In genomic region chr14:91395998-91396660, GRCh38 we compare ENCODE assay signal across 1 cellular context.
TF ChIP-seq lines count a peak whose summit lies in the region.

No MANE protein-coding gene starts in this region.

TF ChIP-seq in WTC11, 78 proteins besides CTCF, POLR2A, EP300 and RAD21 (continued from another document):
- TF ChIP-seq, protein P1, sequence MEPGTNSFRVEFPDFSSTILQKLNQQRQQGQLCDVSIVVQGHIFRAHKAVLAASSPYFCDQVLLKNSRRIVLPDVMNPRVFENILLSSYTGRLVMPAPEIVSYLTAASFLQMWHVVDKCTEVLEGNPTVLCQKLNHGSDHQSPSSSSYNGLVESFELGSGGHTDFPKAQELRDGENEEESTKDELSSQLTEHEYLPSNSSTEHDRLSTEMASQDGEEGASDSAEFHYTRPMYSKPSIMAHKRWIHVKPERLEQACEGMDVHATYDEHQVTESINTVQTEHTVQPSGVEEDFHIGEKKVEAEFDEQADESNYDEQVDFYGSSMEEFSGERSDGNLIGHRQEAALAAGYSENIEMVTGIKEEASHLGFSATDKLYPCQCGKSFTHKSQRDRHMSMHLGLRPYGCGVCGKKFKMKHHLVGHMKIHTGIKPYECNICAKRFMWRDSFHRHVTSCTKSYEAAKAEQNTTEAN (CRISPR knock-in tag; IDR thresholded peaks at IDR 0.05), result no peak
- TF ChIP-seq NR1H2 (CRISPR knock-in tag; IDR thresholded peaks at IDR 0.05), result no peak
